In genomic region chr6:168030218-168030693, GRCh38 we compare ENCODE assay signal across 23 cellular contexts. TPM values are rescaled to one million over a fixed set of nuclear protein-coding genes. Genes with fewer than 3 reads are reported as not detected.
A peak's percentile ranks its signal among the peaks of the same experiment; 100 is the strongest.
DNase-seq lines count a peak whose midpoint lies in the region; ATAC-seq and TF ChIP-seq lines count a peak whose summit lies in the region.
"Had no signal": no experiment of that assay in that cellular context is flagged by ENCODE, and none has a peak within 500 bp of the region (broad histone marks: within the 10 kb centered on the region; RNA-seq: fewer than 3 reads in every experiment).

No MANE protein-coding gene starts in this region.

- 0 out of 3 replicates have a peak overlapping the region, but pooled peaks have one; percentile 28 for H2BK15ac ChIP-seq in IMR-90 (ENCODE audit: low read depth, low read length)

- no peaks in the 10 kb centered on the region for H3K36me3 Mint-ChIP-seq in nephron (ENCODE audit: low read depth)
- H3K36me3 Mint-ChIP-seq in type B pancreatic cell: no peaks in the 10 kb centered on the region
- H3K36me3 Mint-ChIP-seq: CD14-positive monocyte had no signal

- no peak for TF ChIP-seq CTCF in heart left ventricle (IDR thresholded peaks at IDR 0.05)
- no peak for TF ChIP-seq CTCF in IMR-90 (conservative IDR thresholded peaks at IDR 0.05; ENCODE audit: low read depth, low read length)
- TF ChIP-seq CTCF in nephron (IDR thresholded peaks at IDR 0.05; ENCODE audit: unreplicated experiment in 3 of 3): no peak
- no peak for TF ChIP-seq CTCF in type B pancreatic cell (conservative IDR thresholded peaks at IDR 0.05)

- no peak overlapping the region for H2BK5ac ChIP-seq in IMR-90 (ENCODE audit: low read depth, low read length, poor library complexity, severe bottlenecking)

- intact Hi-C loops in heart left ventricle (cut with DNase I): loop anchor here in 4 of 10 donors (2.0 to 10.0 kb wide), 3 partner anchors 35 to 95 kb away; no protein-coding TSS in a partner anchor
- intact Hi-C loops in left cardiac atrium (cut with DNase I): no loop called here
- intact Hi-C loops in IMR-90 (cut with micrococcal nuclease): loop anchor here (10.0 kb wide), 2 partner anchors 75 to 205 kb away; partner anchors contain the start of gene AFDN

- H3K9me3 ChIP-seq in heart left ventricle: no peaks in the 10 kb centered on the region
- H3K9me3 ChIP-seq in IMR-90 (ENCODE audit: control insufficient read depth, insufficient read depth, low read length): no peaks in the 10 kb centered on the region

- H3K9me3 Mint-ChIP-seq in nephron (peaks cover 8% of the 10 kb centered on the region), type B pancreatic cell (peaks cover 10% of the 10 kb centered on the region)

- peaks cover 5% of the 10 kb centered on the region for H3K27me3 Mint-ChIP-seq in nephron (ENCODE audit: low read depth)
- H3K27me3 Mint-ChIP-seq in type B pancreatic cell: peaks cover 7% of the 10 kb centered on the region

- no peak overlapping the region for H4K8ac ChIP-seq in IMR-90 (ENCODE audit: low read depth in 2 of 2, low read length in 2 of 2)

- no peak overlapping the region for H2AFZ ChIP-seq in IMR-90 (replicated peaks; ENCODE audit: low read length, poor library complexity)

- H3K56ac ChIP-seq in IMR-90 (ENCODE audit: extremely low read depth, insufficient read depth, low read length): no peak overlapping the region

- H4K5ac ChIP-seq in IMR-90 (ENCODE audit: low read depth, low read length): no peak overlapping the region

- H3K4me3 Mint-ChIP-seq in nephron (no peak overlapping the region), type B pancreatic cell (peak overlapping the region; percentile 17)
- H3K4me3 Mint-ChIP-seq: CD14-positive monocyte had no signal

- H3K4me1 ChIP-seq in heart left ventricle (peaks cover 0 to 50% (median 34%) of the 10 kb centered on the region in 12 donors), IMR-90 (ENCODE audit: control insufficient read depth, insufficient read depth, low read length) (peaks cover 11% of the 10 kb centered on the region)

- H3K9ac ChIP-seq in IMR-90 (ENCODE audit: low read depth, low read length): no peak overlapping the region

- WGBS in heart left ventricle, 4 donors: 37 to 47% (median 43%) methylated on average over 4 of the region's 4 CpGs
- WGBS in IMR-90 (ENCODE audit: extremely low coverage in 2 of 2, insufficient read length in 1 of 2), 2 experiments: no CpG with 5 or more reads among the region's 4 CpGs

- H3K4me1 Mint-ChIP-seq in nephron: peaks cover 56% of the 10 kb centered on the region
- H3K4me1 Mint-ChIP-seq in type B pancreatic cell (ENCODE audit: unreplicated experiment): peaks cover 32% of the 10 kb centered on the region
- H3K4me1 Mint-ChIP-seq: CD14-positive monocyte had no signal

- no peaks in the 10 kb centered on the region for H4K20me1 ChIP-seq in IMR-90 (ENCODE audit: insufficient read depth, low read length)

- CTCF ChIA-PET in IMR-90 (lab: Yijun Ruan, JAX): no interaction called here

- H2BK20ac ChIP-seq in IMR-90 (ENCODE audit: low read depth, low read length): no peak overlapping the region

- no peak overlapping the region for H3K14ac ChIP-seq in IMR-90 (replicated peaks; ENCODE audit: low read depth, low read length)

- in situ Hi-C loops in IMR-90 (cut with MboI; ENCODE audit: low sequenced_read_pairs): no loop called here

- no peak overlapping the region for H3K18ac ChIP-seq in IMR-90 (ENCODE audit: low read depth, low read length)

- TF ChIP-seq POLR2A in heart left ventricle (IDR thresholded peaks at IDR 0.05) (no peak), IMR-90 (IDR thresholded peaks at IDR 0.05; ENCODE audit: low read depth, low read length) (no peak)

- no peak for TF ChIP-seq RAD21 in IMR-90 (IDR thresholded peaks at IDR 0.05; ENCODE audit: low read length)

- H3K23ac ChIP-seq in IMR-90 (ENCODE audit: low read depth, low read length): no peak overlapping the region

- H3K4me3 ChIP-seq in heart left ventricle (no peak overlapping the region), IMR-90 (ENCODE audit: insufficient read depth, low read depth, low read length) (no peak overlapping the region)

- H3K27me3 ChIP-seq in heart left ventricle (no peaks in the 10 kb centered on the region), IMR-90 (ENCODE audit: control insufficient read depth, insufficient read depth, low read length) (no peaks in the 10 kb centered on the region)

- no peak overlapping the region; the same call in 1 of the 2 replicates for H4K91ac ChIP-seq in IMR-90 (ENCODE audit: insufficient read depth, low read depth, low read length)

- POLR2A ChIA-PET in IMR-90 (lab: Charles Lee; ENCODE audit: unreplicated experiment): no interaction called here

- peak overlapping the region; percentile 92 to 99 (median 99) for H3K27ac Mint-ChIP-seq in nephron
- H3K27ac Mint-ChIP-seq in type B pancreatic cell: no peak overlapping the region
- H3K27ac Mint-ChIP-seq: CD14-positive monocyte had no signal

- H3K4ac ChIP-seq in IMR-90 (ENCODE audit: low read depth, low read length): no peak overlapping the region

- H2AK5ac ChIP-seq in IMR-90 (ENCODE audit: low read depth, low read length): no peak overlapping the region

- no peak overlapping the region for H2AK9ac ChIP-seq in IMR-90 (replicated peaks; ENCODE audit: low read depth, low read length, poor library complexity)

- H2BK120ac ChIP-seq in IMR-90 (ENCODE audit: low read depth, low read length): no peak overlapping the region

- no peaks in the 10 kb centered on the region for H3K79me1 ChIP-seq in IMR-90 (ENCODE audit: low read depth in 1 of 2, low read length in 2 of 2)

- H3K36me3 ChIP-seq in heart left ventricle (no peaks in the 10 kb centered on the region), IMR-90 (ENCODE audit: control insufficient read depth, insufficient read depth, low read length) (no peaks in the 10 kb centered on the region)

- H3K27ac ChIP-seq in heart left ventricle (peak overlapping the region in 11 of 12 donors; percentile 13 to 84 (median 72)), IMR-90 (ENCODE audit: insufficient read depth, low read length) (no peak overlapping the region)

- peaks cover 14% of the 10 kb centered on the region for H3K9me1 ChIP-seq in IMR-90 (ENCODE audit: insufficient read depth, low read length)

- BruUV-seq in IMR-90 (replicated peaks; lab: Mats Ljungman, UMichigan): no TSS peak

- ATAC-seq in heart left ventricle: no peak
- no peak for ATAC-seq in left cardiac atrium
- no peak for ATAC-seq in IMR-90 (ENCODE audit: low read depth)
- no peak for ATAC-seq in HG03139 (IDR thresholded peaks at IDR 0.05; ENCODE audit: unreplicated experiment)

- dilution Hi-C loops in IMR-90 (cut with HindIII; ENCODE audit: low sequenced_read_pairs, unreplicated experiment): no loop called here

- H3K4me2 ChIP-seq in IMR-90 (ENCODE audit: low read depth, low read length): no peak overlapping the region

- peak in 1 of 5 donors; percentile 4 for DNase-seq in heart left ventricle
- DNase-seq in left cardiac atrium: no peak
- no peak for DNase-seq in IMR-90
- no peak for DNase-seq in type B pancreatic cell (ENCODE audit: extremely low spot score, unreplicated experiment)
- no peak for DNase-seq in EL
- DNase-seq: AML-193, DMS53, GF-D8, MM.1S, NCI-H1048, NCI-H1417 treated with DMSO at 0.1 percent for 48 hours, NCI-H187, NCI-H2227 treated with DMSO at 0.1 percent for 48 hours, NCI-H510A, SW 1271 had no signal

TF ChIP-seq in IMR-90, 13 proteins besides CTCF, POLR2A, EP300 and RAD21:
- TF ChIP-seq RFX5 (IDR thresholded peaks at IDR 0.05; ENCODE audit: low read depth, low read length) (no peak), BHLHE40 (IDR thresholded peaks at IDR 0.05; ENCODE audit: low read depth, low read length) (no peak), CHD1 (IDR thresholded peaks at IDR 0.05; ENCODE audit: low read depth, low read length) (no peak), SMC3 (IDR thresholded peaks at IDR 0.05; ENCODE audit: low read depth, low read length) (no peak), CEBPB (IDR thresholded peaks at IDR 0.05; ENCODE audit: low read depth, low read length) (no peak)
- TF ChIP-seq, protein P1, sequence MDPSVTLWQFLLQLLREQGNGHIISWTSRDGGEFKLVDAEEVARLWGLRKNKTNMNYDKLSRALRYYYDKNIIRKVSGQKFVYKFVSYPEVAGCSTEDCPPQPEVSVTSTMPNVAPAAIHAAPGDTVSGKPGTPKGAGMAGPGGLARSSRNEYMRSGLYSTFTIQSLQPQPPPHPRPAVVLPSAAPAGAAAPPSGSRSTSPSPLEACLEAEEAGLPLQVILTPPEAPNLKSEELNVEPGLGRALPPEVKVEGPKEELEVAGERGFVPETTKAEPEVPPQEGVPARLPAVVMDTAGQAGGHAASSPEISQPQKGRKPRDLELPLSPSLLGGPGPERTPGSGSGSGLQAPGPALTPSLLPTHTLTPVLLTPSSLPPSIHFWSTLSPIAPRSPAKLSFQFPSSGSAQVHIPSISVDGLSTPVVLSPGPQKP (IDR thresholded peaks at IDR 0.05; ENCODE audit: borderline replicate concordance, low read depth, low read length): no peak
TF ChIP-seq in IMR-90: peak in this region for 0.

RNA-seq across cellular contexts. Expression of gene KIF25, which starts 32.8 kb away (rescaled TPM):
- total RNA-seq in heart left ventricle (under 1 TPM in 4 of 9 donors, not detected in 5; 0.11 to 0.29 (median 0.21) TPM), left cardiac atrium (under 1 TPM; 0.34 to 0.44 TPM), IMR-90 (2012; rRNA removed) (not detected in 2 replicates), type B pancreatic cell (ENCODE audit: low replicate concordance) (not detected in 2 replicates)
- polyA plus RNA-seq in heart left ventricle (under 1 TPM; 0.12 to 0.15 TPM), IMR-90 (2012; rRNA removed) (not detected in 2 replicates)
- polyA plus RNA-seq in IMR-90 (2012; cell fraction: cytosol; rRNA removed): not detected in 2 replicates
- polyA plus RNA-seq in IMR-90 (2012; cell fraction: nucleus; rRNA removed; ENCODE audit: low replicate concordance): 0.34 and 0.83 TPM in 2 replicates
- total RNA-seq: A172, LHCN-M2, SK-MEL-5 had no signal
- polyA plus RNA-seq: AG04450, CD14-positive monocyte had no signal

RNA-seq across cellular contexts. Expression of gene FRMD1, which starts 48.8 kb away (rescaled TPM):
- total RNA-seq in heart left ventricle (under 1 TPM in 2 of 9 donors, not detected in 7; 0.16 to 0.50 TPM), left cardiac atrium (under 1 TPM; 0.18 to 0.79 TPM), IMR-90 (2012; rRNA removed) (not detected in 2 replicates), type B pancreatic cell (ENCODE audit: low replicate concordance) (0.17 and 0.33 TPM in 2 replicates)
- polyA plus RNA-seq in heart left ventricle (under 1 TPM; 0.04 to 0.11 TPM), IMR-90 (2012; rRNA removed) (not detected in 2 replicates)
- not detected in 2 replicates for polyA plus RNA-seq in IMR-90 (2012; cell fraction: cytosol; rRNA removed)
- not detected in 2 replicates for polyA plus RNA-seq in IMR-90 (2012; cell fraction: nucleus; rRNA removed; ENCODE audit: low replicate concordance)
- total RNA-seq: A172, H1, LHCN-M2, SK-MEL-5 had no signal
- polyA plus RNA-seq: AG04450, CD14-positive monocyte had no signal
